ENCODE assay signal across 15 cellular contexts in genomic region chr15:63133786-63134185, GRCh38. TPM values are rescaled to one million over a fixed set of nuclear protein-coding genes. Genes with fewer than 3 reads are reported as not detected.
DNase-seq lines count a peak whose midpoint lies in the region; ATAC-seq, FAIRE-seq and TF ChIP-seq lines count a peak whose summit lies in the region.
"Had no signal": no experiment of that assay in that cellular context is flagged by ENCODE, and none has a peak within 500 bp of the region (broad histone marks: within the 10 kb centered on the region; RNA-seq: fewer than 3 reads in every experiment).

No MANE protein-coding gene starts in this region.

- no peak for TF ChIP-seq CTCF in RWPE2 (IDR thresholded peaks at IDR 0.05; ENCODE audit: poor library complexity, severe bottlenecking)
- no peak for TF ChIP-seq CTCF in neural progenitor cell (IDR thresholded peaks at IDR 0.05)

- FAIRE-seq in A204.1 (lab: Jason Lieb, UNC) (peak; percentile 40), endometrium (lab: Jason Lieb, UNC) (peak; percentile 90)

- no peaks in the 10 kb centered on the region for H3K9me3 ChIP-seq in RWPE2 (ENCODE audit: severe bottlenecking)
- H3K9me3 ChIP-seq in neural progenitor cell (ENCODE audit: low read depth), result no peaks in the 10 kb centered on the region
- H3K9me3 ChIP-seq: heart left ventricle, prostate gland, SJCRH30 had no signal

- H3F3A ChIP-seq in neural progenitor cell (ENCODE audit: low read depth), result no peaks in the 10 kb centered on the region

- H4K20me1 ChIP-seq in neural progenitor cell (ENCODE audit: low read depth), result no peaks in the 10 kb centered on the region

- no peaks in the 10 kb centered on the region for H3K27me3 Mint-ChIP-seq in neural progenitor cell (ENCODE audit: insufficient read depth, low read depth)

- DNase-seq in RWPE2 (ENCODE audit: low spot score) (no peak), neural progenitor cell (ENCODE audit: low spot score) (no peak), left lobe of liver (ENCODE audit: low spot score) (no peak), DMS 273 (lab: John Stamatoyannopoulos, UW; ENCODE audit: unreplicated experiment) (no peak), nucleus accumbens (lab: John Stamatoyannopoulos, UW) (no peak)
- DNase-seq: activated CD4-positive, alpha-beta T cell treated with anti-CD3 and anti-CD28 coated beads, Interleukin-2, amount 50 U/mL, for 48 hours; COR-L47; heart left ventricle; NCI-H1105; NCI-H2227 treated with DMSO at 0.1 percent for 48 hours; SJCRH30 had no signal

- H3K9ac ChIP-seq in neural progenitor cell, result no peak overlapping the region

- peak overlapping the region; percentile 86 for H3K27ac ChIP-seq in RWPE2 (ENCODE audit: poor library complexity, severe bottlenecking)
- no peak overlapping the region for H3K27ac ChIP-seq in neural progenitor cell
- H3K27ac ChIP-seq: prostate gland, SJCRH30 had no signal

- H3K27me3 ChIP-seq in RWPE2 (ENCODE audit: insufficient read depth, poor library complexity, severe bottlenecking) (no peaks in the 10 kb centered on the region), neural progenitor cell (no peaks in the 10 kb centered on the region)
- H3K27me3 ChIP-seq: heart left ventricle, SJCRH30 had no signal

- no peaks in the 10 kb centered on the region for H3K4me1 Mint-ChIP-seq in neural progenitor cell

- no peak overlapping the region for H3K4me2 ChIP-seq in neural progenitor cell

- no peak overlapping the region for H3K27ac Mint-ChIP-seq in neural progenitor cell

- H3K36me3 ChIP-seq in RWPE2 (ENCODE audit: low read depth), result peaks cover 20% of the 10 kb centered on the region
- no peaks in the 10 kb centered on the region for H3K36me3 ChIP-seq in neural progenitor cell
- H3K36me3 ChIP-seq: prostate gland had no signal

- ATAC-seq in RWPE2 (ENCODE audit: low read depth) (no peak), HG02885 (IDR thresholded peaks at IDR 0.05; ENCODE audit: poor library complexity, unreplicated experiment) (no peak), left lobe of liver (no peak)
- ATAC-seq: heart left ventricle had no signal

- H3K79me2 ChIP-seq in neural progenitor cell (ENCODE audit: low read depth), result no peaks in the 10 kb centered on the region

- H3K9me3 Mint-ChIP-seq in neural progenitor cell, result no peaks in the 10 kb centered on the region

- no peak overlapping the region for H3K4me3 ChIP-seq in RWPE2 (ENCODE audit: severe bottlenecking)
- no peak overlapping the region for H3K4me3 ChIP-seq in neural progenitor cell
- H3K4me3 ChIP-seq: heart left ventricle, prostate gland, SJCRH30 had no signal

- peak overlapping the region; percentile 30 for H2AFZ ChIP-seq in neural progenitor cell (replicated peaks)

- peaks cover 5% of the 10 kb centered on the region for H3K36me3 Mint-ChIP-seq in neural progenitor cell

- no peak overlapping the region for H3K4me3 Mint-ChIP-seq in neural progenitor cell

- peaks cover 26% of the 10 kb centered on the region for H3K4me1 ChIP-seq in RWPE2 (ENCODE audit: insufficient read depth, poor library complexity, severe bottlenecking)
- no peaks in the 10 kb centered on the region for H3K4me1 ChIP-seq in neural progenitor cell
- H3K4me1 ChIP-seq: prostate gland, SJCRH30 had no signal

RNA-seq across cellular contexts. Expression of gene LACTB, which starts 12.1 kb away (rescaled TPM):
- 3.6 and 4.4 TPM in 2 replicates for total RNA-seq in neural progenitor cell (ENCODE audit: low replicate concordance)
- 18.8 TPM for total RNA-seq in left lobe of liver

RNA-seq across cellular contexts. Expression of gene RPS27L, which starts 23.5 kb away (rescaled TPM):
- total RNA-seq in neural progenitor cell (ENCODE audit: low replicate concordance), result 57.8 and 111 TPM in 2 replicates
- total RNA-seq in left lobe of liver, result 54.6 TPM

RNA-seq across cellular contexts. Expression of gene RAB8B, which starts 55.6 kb away (rescaled TPM):
- total RNA-seq in neural progenitor cell (ENCODE audit: low replicate concordance) (61.3 and 107 TPM in 2 replicates), left lobe of liver (6.8 TPM)
